In the genomic region with DNA sequence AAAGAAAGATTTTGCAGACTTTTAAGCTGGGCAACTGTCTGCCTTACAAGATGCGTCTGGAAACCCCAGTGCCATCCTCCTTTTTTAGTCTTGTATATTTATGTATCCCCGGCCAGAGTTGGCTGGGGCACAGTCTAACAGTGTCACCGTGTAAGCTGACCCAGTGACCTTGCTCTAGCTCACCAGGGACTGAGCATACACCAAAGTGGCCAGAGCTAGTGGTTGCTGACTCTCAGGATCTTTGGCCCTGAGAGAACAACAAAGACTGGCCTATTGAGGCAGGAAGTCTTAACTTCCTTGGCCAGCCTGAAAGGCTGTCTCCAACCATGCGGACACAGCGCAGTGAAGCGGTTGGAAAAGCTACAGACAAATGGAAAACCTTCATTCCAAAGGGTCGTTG, we compare ENCODE assay signal across 1 cellular context.
TF ChIP-seq lines count a peak whose summit lies in the region.

No MANE protein-coding gene starts in this region.

TF ChIP-seq in HepG2, 621 proteins besides CTCF, POLR2A, EP300 and RAD21 (continued from another document):
- TF ChIP-seq, protein P1, sequence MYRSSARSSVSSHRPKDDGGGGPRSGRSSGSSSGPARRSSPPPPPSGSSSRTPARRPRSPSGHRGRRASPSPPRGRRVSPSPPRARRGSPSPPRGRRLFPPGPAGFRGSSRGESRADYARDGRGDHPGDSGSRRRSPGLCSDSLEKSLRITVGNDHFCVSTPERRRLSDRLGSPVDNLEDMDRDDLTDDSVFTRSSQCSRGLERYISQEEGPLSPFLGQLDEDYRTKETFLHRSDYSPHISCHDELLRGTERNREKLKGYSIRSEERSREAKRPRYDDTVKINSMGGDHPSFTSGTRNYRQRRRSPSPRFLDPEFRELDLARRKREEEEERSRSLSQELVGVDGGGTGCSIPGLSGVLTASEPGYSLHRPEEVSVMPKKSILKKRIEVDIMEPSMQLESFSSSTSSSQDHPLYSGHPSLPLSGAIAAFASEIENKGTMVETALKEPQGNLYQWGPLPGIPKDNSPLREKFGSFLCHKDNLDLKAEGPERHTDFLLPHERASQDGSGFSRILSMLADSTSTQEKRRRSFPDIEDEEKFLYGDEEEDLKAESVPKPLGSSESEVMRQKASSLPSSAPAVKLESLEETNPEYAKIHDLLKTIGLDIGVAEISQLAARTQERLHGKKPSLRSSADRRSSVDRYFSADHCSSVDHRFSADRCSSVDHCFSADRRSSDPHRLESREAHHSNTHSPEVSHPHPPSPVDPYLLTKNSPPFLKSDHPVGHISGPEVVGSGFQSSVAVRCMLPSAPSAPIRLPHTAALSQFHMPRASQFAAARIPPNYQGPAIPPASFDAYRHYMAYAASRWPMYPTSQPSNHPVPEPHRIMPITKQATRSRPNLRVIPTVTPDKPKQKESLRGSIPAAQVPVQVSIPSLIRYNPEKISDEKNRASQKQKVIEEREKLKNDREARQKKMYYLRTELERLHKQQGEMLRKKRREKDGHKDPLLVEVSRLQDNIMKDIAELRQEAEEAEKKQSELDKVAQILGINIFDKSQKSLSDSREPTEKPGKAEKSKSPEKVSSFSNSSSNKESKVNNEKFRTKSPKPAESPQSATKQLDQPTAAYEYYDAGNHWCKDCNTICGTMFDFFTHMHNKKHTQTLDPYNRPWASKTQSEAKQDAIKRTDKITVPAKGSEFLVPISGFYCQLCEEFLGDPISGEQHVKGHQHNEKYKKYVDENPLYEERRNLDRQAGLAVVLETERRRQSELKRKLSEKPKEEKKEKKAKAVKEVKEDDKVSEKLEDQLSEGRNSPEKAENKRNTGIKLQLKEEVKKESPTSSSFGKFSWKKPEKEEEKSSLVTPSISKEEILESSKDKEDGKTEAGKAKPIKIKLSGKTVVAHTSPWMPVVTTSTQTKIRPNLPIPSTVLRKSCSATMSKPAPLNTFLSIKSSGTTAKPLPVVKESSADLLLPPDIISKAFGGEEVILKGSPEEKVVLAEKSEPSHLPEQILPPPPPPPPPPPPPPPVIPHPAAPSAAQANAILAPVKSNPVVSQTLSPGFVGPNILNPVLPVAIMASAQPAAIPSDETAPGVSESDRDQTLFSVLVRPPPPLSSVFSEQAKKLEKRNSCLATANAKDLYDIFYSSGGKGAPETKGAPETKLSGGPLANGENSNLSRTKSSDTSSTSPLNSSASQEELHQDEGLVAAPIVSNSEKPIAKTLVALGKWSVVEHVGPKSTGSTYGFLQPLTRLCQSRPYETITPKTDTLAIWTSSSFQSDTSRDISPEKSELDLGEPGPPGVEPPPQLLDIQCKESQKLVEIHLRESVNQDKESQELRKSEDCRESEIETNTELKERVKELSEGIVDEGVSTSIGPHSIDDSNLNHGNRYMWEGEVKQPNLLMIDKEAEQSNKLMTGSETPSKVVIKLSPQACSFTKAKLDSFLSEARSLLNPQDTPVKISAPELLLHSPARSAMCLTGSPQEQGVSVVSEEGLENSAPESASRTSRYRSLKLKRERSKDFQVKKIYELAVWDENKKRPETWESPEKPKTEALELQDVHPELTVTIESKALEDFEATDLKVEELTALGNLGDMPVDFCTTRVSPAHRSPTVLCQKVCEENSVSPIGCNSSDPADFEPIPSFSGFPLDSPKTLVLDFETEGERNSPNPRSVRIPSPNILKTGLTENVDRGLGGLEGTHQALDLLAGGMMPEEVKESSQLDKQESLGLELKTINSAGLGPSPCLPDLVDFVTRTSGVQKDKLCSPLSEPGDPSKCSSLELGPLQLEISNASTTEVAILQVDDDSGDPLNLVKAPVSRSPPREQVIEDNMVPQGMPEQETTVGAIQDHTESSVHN (CRISPR knock-in tag; IDR thresholded peaks at IDR 0.05) = no peak
- TF ChIP-seq, protein P2, sequence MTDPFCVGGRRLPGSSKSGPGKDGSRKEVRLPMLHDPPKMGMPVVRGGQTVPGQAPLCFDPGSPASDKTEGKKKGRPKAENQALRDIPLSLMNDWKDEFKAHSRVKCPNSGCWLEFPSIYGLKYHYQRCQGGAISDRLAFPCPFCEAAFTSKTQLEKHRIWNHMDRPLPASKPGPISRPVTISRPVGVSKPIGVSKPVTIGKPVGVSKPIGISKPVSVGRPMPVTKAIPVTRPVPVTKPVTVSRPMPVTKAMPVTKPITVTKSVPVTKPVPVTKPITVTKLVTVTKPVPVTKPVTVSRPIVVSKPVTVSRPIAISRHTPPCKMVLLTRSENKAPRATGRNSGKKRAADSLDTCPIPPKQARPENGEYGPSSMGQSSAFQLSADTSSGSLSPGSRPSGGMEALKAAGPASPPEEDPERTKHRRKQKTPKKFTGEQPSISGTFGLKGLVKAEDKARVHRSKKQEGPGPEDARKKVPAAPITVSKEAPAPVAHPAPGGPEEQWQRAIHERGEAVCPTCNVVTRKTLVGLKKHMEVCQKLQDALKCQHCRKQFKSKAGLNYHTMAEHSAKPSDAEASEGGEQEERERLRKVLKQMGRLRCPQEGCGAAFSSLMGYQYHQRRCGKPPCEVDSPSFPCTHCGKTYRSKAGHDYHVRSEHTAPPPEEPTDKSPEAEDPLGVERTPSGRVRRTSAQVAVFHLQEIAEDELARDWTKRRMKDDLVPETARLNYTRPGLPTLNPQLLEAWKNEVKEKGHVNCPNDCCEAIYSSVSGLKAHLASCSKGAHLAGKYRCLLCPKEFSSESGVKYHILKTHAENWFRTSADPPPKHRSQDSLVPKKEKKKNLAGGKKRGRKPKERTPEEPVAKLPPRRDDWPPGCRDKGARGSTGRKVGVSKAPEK (CRISPR knock-in tag; IDR thresholded peaks at IDR 0.05; ENCODE audit: borderline replicate concordance) = no peak
- TF ChIP-seq CBX1 (IDR thresholded peaks at IDR 0.05; ENCODE audit: low read depth) (no peak), DNMT1 (CRISPR knock-in tag; IDR thresholded peaks at IDR 0.05) (no peak), ZNF496 (CRISPR knock-in tag; IDR thresholded peaks at IDR 0.05; ENCODE audit: insufficient replicate concordance) (no peak), ELF1 (CRISPR knock-in tag; IDR thresholded peaks at IDR 0.05) (no peak), SMYD3 (CRISPR knock-in tag; IDR thresholded peaks at IDR 0.05) (no peak), ZNF792 (CRISPR knock-in tag; IDR thresholded peaks at IDR 0.05) (peak; percentile 42; the same call in 1 of the 2 replicates), ZSCAN25 (CRISPR knock-in tag; IDR thresholded peaks at IDR 0.05) (no peak), FOSL1 (CRISPR knock-in tag; IDR thresholded peaks at IDR 0.05; ENCODE audit: borderline replicate concordance) (no peak), ZNF12 (CRISPR knock-in tag; IDR thresholded peaks at IDR 0.05) (no peak), ZNF205 (CRISPR knock-in tag; IDR thresholded peaks at IDR 0.05) (0 out of 2 replicates have a peak, but pooled peaks have one; percentile 16)
- TF ChIP-seq, protein P3, sequence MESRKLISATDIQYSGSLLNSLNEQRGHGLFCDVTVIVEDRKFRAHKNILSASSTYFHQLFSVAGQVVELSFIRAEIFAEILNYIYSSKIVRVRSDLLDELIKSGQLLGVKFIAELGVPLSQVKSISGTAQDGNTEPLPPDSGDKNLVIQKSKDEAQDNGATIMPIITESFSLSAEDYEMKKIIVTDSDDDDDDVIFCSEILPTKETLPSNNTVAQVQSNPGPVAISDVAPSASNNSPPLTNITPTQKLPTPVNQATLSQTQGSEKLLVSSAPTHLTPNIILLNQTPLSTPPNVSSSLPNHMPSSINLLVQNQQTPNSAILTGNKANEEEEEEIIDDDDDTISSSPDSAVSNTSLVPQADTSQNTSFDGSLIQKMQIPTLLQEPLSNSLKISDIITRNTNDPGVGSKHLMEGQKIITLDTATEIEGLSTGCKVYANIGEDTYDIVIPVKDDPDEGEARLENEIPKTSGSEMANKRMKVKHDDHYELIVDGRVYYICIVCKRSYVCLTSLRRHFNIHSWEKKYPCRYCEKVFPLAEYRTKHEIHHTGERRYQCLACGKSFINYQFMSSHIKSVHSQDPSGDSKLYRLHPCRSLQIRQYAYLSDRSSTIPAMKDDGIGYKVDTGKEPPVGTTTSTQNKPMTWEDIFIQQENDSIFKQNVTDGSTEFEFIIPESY (CRISPR knock-in tag; IDR thresholded peaks at IDR 0.05) = peak; percentile 13; the same call in 1 of the 2 replicates
- TF ChIP-seq, protein P4, sequence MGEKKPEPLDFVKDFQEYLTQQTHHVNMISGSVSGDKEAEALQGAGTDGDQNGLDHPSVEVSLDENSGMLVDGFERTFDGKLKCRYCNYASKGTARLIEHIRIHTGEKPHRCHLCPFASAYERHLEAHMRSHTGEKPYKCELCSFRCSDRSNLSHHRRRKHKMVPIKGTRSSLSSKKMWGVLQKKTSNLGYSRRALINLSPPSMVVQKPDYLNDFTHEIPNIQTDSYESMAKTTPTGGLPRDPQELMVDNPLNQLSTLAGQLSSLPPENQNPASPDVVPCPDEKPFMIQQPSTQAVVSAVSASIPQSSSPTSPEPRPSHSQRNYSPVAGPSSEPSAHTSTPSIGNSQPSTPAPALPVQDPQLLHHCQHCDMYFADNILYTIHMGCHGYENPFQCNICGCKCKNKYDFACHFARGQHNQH (CRISPR knock-in tag; IDR thresholded peaks at IDR 0.05) = 0 out of 2 replicates have a peak, but pooled peaks have one; percentile 28
- TF ChIP-seq, protein P5, sequence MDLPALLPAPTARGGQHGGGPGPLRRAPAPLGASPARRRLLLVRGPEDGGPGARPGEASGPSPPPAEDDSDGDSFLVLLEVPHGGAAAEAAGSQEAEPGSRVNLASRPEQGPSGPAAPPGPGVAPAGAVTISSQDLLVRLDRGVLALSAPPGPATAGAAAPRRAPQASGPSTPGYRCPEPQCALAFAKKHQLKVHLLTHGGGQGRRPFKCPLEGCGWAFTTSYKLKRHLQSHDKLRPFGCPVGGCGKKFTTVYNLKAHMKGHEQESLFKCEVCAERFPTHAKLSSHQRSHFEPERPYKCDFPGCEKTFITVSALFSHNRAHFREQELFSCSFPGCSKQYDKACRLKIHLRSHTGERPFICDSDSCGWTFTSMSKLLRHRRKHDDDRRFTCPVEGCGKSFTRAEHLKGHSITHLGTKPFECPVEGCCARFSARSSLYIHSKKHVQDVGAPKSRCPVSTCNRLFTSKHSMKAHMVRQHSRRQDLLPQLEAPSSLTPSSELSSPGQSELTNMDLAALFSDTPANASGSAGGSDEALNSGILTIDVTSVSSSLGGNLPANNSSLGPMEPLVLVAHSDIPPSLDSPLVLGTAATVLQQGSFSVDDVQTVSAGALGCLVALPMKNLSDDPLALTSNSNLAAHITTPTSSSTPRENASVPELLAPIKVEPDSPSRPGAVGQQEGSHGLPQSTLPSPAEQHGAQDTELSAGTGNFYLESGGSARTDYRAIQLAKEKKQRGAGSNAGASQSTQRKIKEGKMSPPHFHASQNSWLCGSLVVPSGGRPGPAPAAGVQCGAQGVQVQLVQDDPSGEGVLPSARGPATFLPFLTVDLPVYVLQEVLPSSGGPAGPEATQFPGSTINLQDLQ (CRISPR knock-in tag; IDR thresholded peaks at IDR 0.05) = no peak
- TF ChIP-seq, protein P6, sequence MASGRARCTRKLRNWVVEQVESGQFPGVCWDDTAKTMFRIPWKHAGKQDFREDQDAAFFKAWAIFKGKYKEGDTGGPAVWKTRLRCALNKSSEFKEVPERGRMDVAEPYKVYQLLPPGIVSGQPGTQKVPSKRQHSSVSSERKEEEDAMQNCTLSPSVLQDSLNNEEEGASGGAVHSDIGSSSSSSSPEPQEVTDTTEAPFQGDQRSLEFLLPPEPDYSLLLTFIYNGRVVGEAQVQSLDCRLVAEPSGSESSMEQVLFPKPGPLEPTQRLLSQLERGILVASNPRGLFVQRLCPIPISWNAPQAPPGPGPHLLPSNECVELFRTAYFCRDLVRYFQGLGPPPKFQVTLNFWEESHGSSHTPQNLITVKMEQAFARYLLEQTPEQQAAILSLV (CRISPR knock-in tag; IDR thresholded peaks at IDR 0.05; ENCODE audit: borderline replicate concordance) = no peak
- TF ChIP-seq, protein P7, sequence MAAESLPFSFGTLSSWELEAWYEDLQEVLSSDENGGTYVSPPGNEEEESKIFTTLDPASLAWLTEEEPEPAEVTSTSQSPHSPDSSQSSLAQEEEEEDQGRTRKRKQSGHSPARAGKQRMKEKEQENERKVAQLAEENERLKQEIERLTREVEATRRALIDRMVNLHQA (CRISPR knock-in tag; IDR thresholded peaks at IDR 0.05) = no peak
- TF ChIP-seq, protein P8, sequence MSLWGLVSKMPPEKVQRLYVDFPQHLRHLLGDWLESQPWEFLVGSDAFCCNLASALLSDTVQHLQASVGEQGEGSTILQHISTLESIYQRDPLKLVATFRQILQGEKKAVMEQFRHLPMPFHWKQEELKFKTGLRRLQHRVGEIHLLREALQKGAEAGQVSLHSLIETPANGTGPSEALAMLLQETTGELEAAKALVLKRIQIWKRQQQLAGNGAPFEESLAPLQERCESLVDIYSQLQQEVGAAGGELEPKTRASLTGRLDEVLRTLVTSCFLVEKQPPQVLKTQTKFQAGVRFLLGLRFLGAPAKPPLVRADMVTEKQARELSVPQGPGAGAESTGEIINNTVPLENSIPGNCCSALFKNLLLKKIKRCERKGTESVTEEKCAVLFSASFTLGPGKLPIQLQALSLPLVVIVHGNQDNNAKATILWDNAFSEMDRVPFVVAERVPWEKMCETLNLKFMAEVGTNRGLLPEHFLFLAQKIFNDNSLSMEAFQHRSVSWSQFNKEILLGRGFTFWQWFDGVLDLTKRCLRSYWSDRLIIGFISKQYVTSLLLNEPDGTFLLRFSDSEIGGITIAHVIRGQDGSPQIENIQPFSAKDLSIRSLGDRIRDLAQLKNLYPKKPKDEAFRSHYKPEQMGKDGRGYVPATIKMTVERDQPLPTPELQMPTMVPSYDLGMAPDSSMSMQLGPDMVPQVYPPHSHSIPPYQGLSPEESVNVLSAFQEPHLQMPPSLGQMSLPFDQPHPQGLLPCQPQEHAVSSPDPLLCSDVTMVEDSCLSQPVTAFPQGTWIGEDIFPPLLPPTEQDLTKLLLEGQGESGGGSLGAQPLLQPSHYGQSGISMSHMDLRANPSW (CRISPR knock-in tag; IDR thresholded peaks at IDR 0.05; ENCODE audit: borderline replicate concordance) = no peak
- TF ChIP-seq, protein P9, sequence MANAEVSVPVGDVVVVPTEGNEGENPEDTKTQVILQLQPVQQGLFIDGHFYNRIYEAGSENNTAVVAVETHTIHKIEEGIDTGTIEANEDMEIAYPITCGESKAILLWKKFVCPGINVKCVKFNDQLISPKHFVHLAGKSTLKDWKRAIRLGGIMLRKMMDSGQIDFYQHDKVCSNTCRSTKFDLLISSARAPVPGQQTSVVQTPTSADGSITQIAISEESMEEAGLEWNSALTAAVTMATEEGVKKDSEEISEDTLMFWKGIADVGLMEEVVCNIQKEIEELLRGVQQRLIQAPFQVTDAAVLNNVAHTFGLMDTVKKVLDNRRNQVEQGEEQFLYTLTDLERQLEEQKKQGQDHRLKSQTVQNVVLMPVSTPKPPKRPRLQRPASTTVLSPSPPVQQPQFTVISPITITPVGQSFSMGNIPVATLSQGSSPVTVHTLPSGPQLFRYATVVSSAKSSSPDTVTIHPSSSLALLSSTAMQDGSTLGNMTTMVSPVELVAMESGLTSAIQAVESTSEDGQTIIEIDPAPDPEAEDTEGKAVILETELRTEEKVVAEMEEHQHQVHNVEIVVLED (CRISPR knock-in tag; IDR thresholded peaks at IDR 0.05; ENCODE audit: borderline replicate concordance) = no peak
TF ChIP-seq in HepG2: peak in this region for 16.
